27 cellular contexts compared by ENCODE assay signal in the genomic region with DNA sequence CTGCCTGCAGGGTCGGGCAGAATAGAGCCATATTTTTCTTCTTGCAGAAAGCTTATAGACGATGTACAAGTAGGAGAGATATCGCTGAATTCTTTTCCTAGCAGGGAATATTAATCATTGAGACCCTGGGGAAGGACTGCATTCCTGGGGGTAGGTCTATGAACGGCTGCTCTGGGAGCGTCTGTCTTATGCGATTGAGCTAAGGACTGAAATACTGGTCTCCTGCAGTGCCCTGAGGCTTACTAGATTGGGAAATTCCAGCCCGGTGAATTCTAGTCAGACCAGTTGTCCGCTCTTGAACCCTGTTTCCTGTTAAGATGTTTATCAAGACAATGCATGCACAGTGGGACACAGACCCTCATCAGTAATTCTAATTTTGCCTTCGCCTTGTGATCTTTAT.
"Had no signal": no experiment of that assay in that cellular context is flagged by ENCODE, and none has a peak within 500 bp of the region (broad histone marks: within the 10 kb centered on the region; RNA-seq: fewer than 3 reads in every experiment).

No MANE protein-coding gene starts in this region.

- H3K27me3 ChIP-seq: pancreas, sigmoid colon, thyroid gland, uterus had no signal

- H3K27ac ChIP-seq: neutrophil, pancreas, psoas muscle, right lobe of liver, sigmoid colon, stomach, thoracic aorta, thyroid gland, tibial nerve, upper lobe of right lung, uterus had no signal

- H3K4me1 ChIP-seq: pancreas, psoas muscle, right lobe of liver, stomach, tibial nerve, upper lobe of right lung, uterus had no signal

- H3K36me3 Mint-ChIP-seq: naive thymus-derived CD8-positive, alpha-beta T cell; natural killer cell treated with Interleukin-12 subunit alpha and Interleukin-12 subunit beta and Interleukin-15 and Interleukin-18, amount 100 ng/mL, for 72 hours; stimulated activated effector memory CD8-positive, alpha-beta T cell treated with anti-CD3 and anti-CD28 coated beads, Interleukin-12 subunit alpha, Interleukin-12 subunit beta, amount 100 ng/mL, for 72 hours; type B pancreatic cell had no signal

- H3K4me3 ChIP-seq: pancreas, psoas muscle, right lobe of liver, sigmoid colon, stomach, thoracic aorta, thyroid gland, tibial nerve, upper lobe of right lung, uterus had no signal

- H3K36me3 ChIP-seq: neutrophil, pancreas, right lobe of liver, sigmoid colon, stomach, thoracic aorta, thyroid gland, tibial nerve, upper lobe of right lung, uterus had no signal

- H3K4me1 Mint-ChIP-seq: naive thymus-derived CD8-positive, alpha-beta T cell; neural crest cell; stimulated activated effector memory CD8-positive, alpha-beta T cell treated with anti-CD3 and anti-CD28 coated beads, Interleukin-12 subunit alpha, Interleukin-12 subunit beta, amount 100 ng/mL, for 72 hours had no signal

- FAIRE-seq: pancreas, small intestine had no signal

- H3K27ac Mint-ChIP-seq: naive thymus-derived CD8-positive, alpha-beta T cell; natural killer cell treated with Interleukin-12 subunit alpha and Interleukin-12 subunit beta and Interleukin-15 and Interleukin-18, amount 100 ng/mL, for 72 hours; nephron progenitor cell; stimulated activated effector memory CD8-positive, alpha-beta T cell treated with anti-CD3 and anti-CD28 coated beads, Interleukin-12 subunit alpha, Interleukin-12 subunit beta, amount 100 ng/mL, for 72 hours; stimulated activated naive B cell treated with anti-CD40 and anti-IgM and Interleukin-4, amounts not matched to agents 10 μg/mL and 1 μg/mL and 100 μg/mL, for 72 hours; stimulated activated naive CD8-positive, alpha-beta T cell treated with anti-CD3 and anti-CD28 coated beads, Interleukin-15, Interleukin-2, amounts not matched to agents 100 ng/mL and 50 ng/mL, for 24 hours; type B pancreatic cell had no signal

- ATAC-seq: naive thymus-derived CD8-positive, alpha-beta T cell; natural killer cell treated with Interleukin-12 subunit alpha and Interleukin-12 subunit beta and Interleukin-15 and Interleukin-18, amount 100 ng/mL, for 72 hours; pancreas; psoas muscle; right cardiac atrium; right lobe of liver; stimulated activated effector memory CD8-positive, alpha-beta T cell treated with anti-CD3 and anti-CD28 coated beads, Interleukin-12 subunit alpha, Interleukin-12 subunit beta, amount 100 ng/mL, for 72 hours; stimulated activated naive B cell treated with anti-CD40 and anti-IgM and Interleukin-4, amounts not matched to agents 10 μg/mL and 1 μg/mL and 100 μg/mL, for 72 hours; upper lobe of right lung had no signal

- H3K9me3 ChIP-seq: neutrophil, pancreas, psoas muscle, right lobe of liver, sigmoid colon, thoracic aorta, thyroid gland, upper lobe of right lung, uterus had no signal

- DNase-seq: naive thymus-derived CD8-positive, alpha-beta T cell; nephron progenitor cell; nucleus accumbens; pancreas; psoas muscle; right cardiac atrium; right lobe of liver; sigmoid colon; small intestine; stimulated activated CD4-positive, alpha-beta T cell treated with anti-CD3 and anti-CD28 coated beads, Interleukin-15, amount 100 ng/mL, for 24 hours; stimulated activated CD4-positive, alpha-beta T cell treated with anti-CD3 and anti-CD28 coated beads, Interleukin-2, amount 100 ng/mL, for 24 hours; stimulated activated CD4-positive, alpha-beta T cell treated with anti-CD3 and anti-CD28 coated beads, Interleukin-2, amount 100 ng/mL, for 48 hours; stimulated activated CD4-positive, alpha-beta T cell treated with anti-CD3 and anti-CD28 coated beads, Interleukin-4, amount 100 ng/mL, for 24 hours; stimulated activated naive B cell treated with anti-CD40 and anti-IgM and Interleukin-4, amounts not matched to agents 10 μg/mL and 1 μg/mL and 100 μg/mL, for 72 hours; stimulated activated naive CD4-positive, alpha-beta T cell treated with Interleukin-2 at 50 U/mL for 16 hours; stomach; thyroid gland; upper lobe of right lung; uterus had no signal

- H3K9me3 Mint-ChIP-seq: natural killer cell treated with Interleukin-12 subunit alpha and Interleukin-12 subunit beta and Interleukin-15 and Interleukin-18, amount 100 ng/mL, for 72 hours; stimulated activated effector memory CD8-positive, alpha-beta T cell treated with anti-CD3 and anti-CD28 coated beads, Interleukin-12 subunit alpha, Interleukin-12 subunit beta, amount 100 ng/mL, for 72 hours; stimulated activated naive CD8-positive, alpha-beta T cell treated with anti-CD3 and anti-CD28 coated beads, Interleukin-15, Interleukin-2, amounts not matched to agents 100 ng/mL and 50 ng/mL, for 24 hours had no signal

- H3K4me3 Mint-ChIP-seq: naive thymus-derived CD8-positive, alpha-beta T cell; natural killer cell treated with Interleukin-12 subunit alpha and Interleukin-12 subunit beta and Interleukin-15 and Interleukin-18, amount 100 ng/mL, for 72 hours; nephron progenitor cell; neural crest cell; stimulated activated effector memory CD8-positive, alpha-beta T cell treated with anti-CD3 and anti-CD28 coated beads, Interleukin-12 subunit alpha, Interleukin-12 subunit beta, amount 100 ng/mL, for 72 hours; stimulated activated naive B cell treated with anti-CD40 and anti-IgM and Interleukin-4, amounts not matched to agents 10 μg/mL and 1 μg/mL and 100 μg/mL, for 72 hours; stimulated activated naive CD8-positive, alpha-beta T cell treated with anti-CD3 and anti-CD28 coated beads, Interleukin-15, Interleukin-2, amounts not matched to agents 100 ng/mL and 50 ng/mL, for 24 hours; type B pancreatic cell had no signal

- H3K27me3 Mint-ChIP-seq: type B pancreatic cell had no signal
